Comparison of ENCODE assay signal across 15 cellular contexts in the genomic region with DNA sequence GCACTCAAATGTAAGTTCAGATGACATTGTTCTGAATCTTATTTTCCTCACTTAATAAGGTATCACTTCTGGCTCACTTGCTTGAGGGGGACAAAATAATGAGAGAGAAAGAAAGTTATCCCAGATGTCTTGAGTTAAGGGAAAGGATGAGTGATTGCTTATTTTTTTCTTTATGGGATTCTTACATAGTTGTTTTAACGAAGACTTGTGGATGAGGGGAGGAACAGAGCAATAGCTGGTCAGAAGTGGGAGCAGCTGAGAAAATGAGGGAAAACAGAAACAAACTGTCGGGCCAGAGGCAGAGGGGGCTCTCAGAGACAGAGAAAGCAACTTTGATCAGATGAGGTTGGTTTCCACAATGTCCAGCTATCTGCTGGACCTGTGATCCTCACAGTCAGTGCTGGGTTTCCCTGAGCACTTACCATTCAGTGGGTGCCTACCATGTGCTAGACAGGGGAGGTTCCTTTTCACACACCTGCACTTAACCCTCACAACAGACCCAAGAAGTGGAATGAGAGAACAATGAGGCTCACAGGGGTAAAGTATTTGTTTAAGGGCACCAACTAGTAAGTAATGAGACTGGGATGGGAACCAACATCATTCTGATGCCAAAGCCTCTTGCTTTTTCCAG.
A peak's percentile ranks its signal among the peaks of the same experiment; 100 is the strongest.
DNase-seq lines count a peak whose midpoint lies in the region; ATAC-seq and TF ChIP-seq lines count a peak whose summit lies in the region.
"Had no signal": no experiment of that assay in that cellular context is flagged by ENCODE, and none has a peak within 500 bp of the region (broad histone marks: within the 10 kb centered on the region; RNA-seq: fewer than 3 reads in every experiment).

No MANE protein-coding gene starts in this region.

- H3K36me3 Mint-ChIP-seq in neural crest cell (ENCODE audit: low read depth) = peaks cover 5% of the 10 kb centered on the region
- H3K36me3 Mint-ChIP-seq in stimulated activated memory B cell treated with anti-CD40 and anti-IgM and Interleukin-4, amounts not matched to agents 10 μg/mL and 1 μg/mL and 100 μg/mL, for 72 hours = no peaks in the 10 kb centered on the region
- H3K36me3 Mint-ChIP-seq: naive B cell had no signal

- H3K9me3 ChIP-seq in duodenal mucosa (ENCODE audit: control insufficient read depth in 1 of 2, low read length in 2 of 2) (no peaks in the 10 kb centered on the region), esophagus squamous epithelium (no peaks in the 10 kb centered on the region)

- H3K9me3 Mint-ChIP-seq in neural crest cell = peaks cover 5% of the 10 kb centered on the region
- no peaks in the 10 kb centered on the region for H3K9me3 Mint-ChIP-seq in stimulated activated memory B cell treated with anti-CD40 and anti-IgM and Interleukin-4, amounts not matched to agents 10 μg/mL and 1 μg/mL and 100 μg/mL, for 72 hours
- H3K9me3 Mint-ChIP-seq: activated T-cell treated with anti-CD3 and anti-CD28 coated beads, Interleukin-2, amount 50 U/mL, for 4 hours had no signal

- 57 to 66% methylated on average over 2 of the region's 2 CpGs for WGBS in esophagus squamous epithelium, 2 donors

- peaks cover 18% of the 10 kb centered on the region for H3K4me1 Mint-ChIP-seq in neural crest cell
- no peaks in the 10 kb centered on the region for H3K4me1 Mint-ChIP-seq in stimulated activated memory B cell treated with anti-CD40 and anti-IgM and Interleukin-4, amounts not matched to agents 10 μg/mL and 1 μg/mL and 100 μg/mL, for 72 hours
- H3K4me1 Mint-ChIP-seq: naive B cell had no signal

- peak overlapping the region; percentile 15 for H2AFZ ChIP-seq in ACC112 (ENCODE audit: low read length, unreplicated experiment)

- no peak for DNase-seq in HL-60 (ENCODE audit: low read depth in 1 of 2, low spot score in 1 of 2)
- DNase-seq in neural crest cell (ENCODE audit: low read depth, low spot score) = no peak
- DNase-seq in stimulated activated CD4-positive, alpha-beta T cell treated with anti-CD3 and anti-CD28 coated beads, Interleukin-4, amount 100 ng/mL, for 4 hours = no peak
- DNase-seq in esophagus squamous epithelium (lab: John Stamatoyannopoulos, UW) = no peak
- DNase-seq: activated T-cell treated with anti-CD3 and anti-CD28 coated beads, Interleukin-2, amount 50 U/mL, for 4 hours; C1 segment of cervical spinal cord; erythroblast; naive B cell; NCI-H524 treated with DMSO at 0.1 percent for 48 hours; stimulated activated CD4-positive, alpha-beta T cell treated with anti-CD3 and anti-CD28 coated beads, Interleukin-12 subunit alpha, Interleukin-12 subunit beta, amount 100 ng/mL, for 4 hours; stimulated activated CD8-positive, alpha-beta memory T cell treated with anti-CD3 and anti-CD28 coated beads, Interleukin-4, amount 100 ng/mL, for 48 hours had no signal

- H3K36me3 ChIP-seq in ACC112 (ENCODE audit: insufficient read depth, low read length) = 0 out of 2 replicates have a peak, but pooled peaks cover 4% of the 10 kb centered on the region
- H3K36me3 ChIP-seq in duodenal mucosa (ENCODE audit: control insufficient read depth in 1 of 2, insufficient read depth in 2 of 2, low read length in 2 of 2) = no peaks in the 10 kb centered on the region
- H3K36me3 ChIP-seq in esophagus squamous epithelium = no peaks in the 10 kb centered on the region

- H3K4me1 ChIP-seq in ACC112 (ENCODE audit: control insufficient read depth, insufficient read depth, low read length, unreplicated experiment) (peaks cover 32% of the 10 kb centered on the region), duodenal mucosa (ENCODE audit: control insufficient read depth in 1 of 2, insufficient read depth in 2 of 2, low read length in 2 of 2) (peaks cover 0 to 4% of the 10 kb centered on the region in 2 donors), esophagus squamous epithelium (peaks cover 0 to 6% (median 4%) of the 10 kb centered on the region in 3 donors)

- TF ChIP-seq POLR2A in esophagus squamous epithelium (IDR thresholded peaks at IDR 0.05) = no peak

- H3K9ac ChIP-seq in duodenal mucosa (ENCODE audit: low read depth in 1 of 2, low read length in 2 of 2) = no peak overlapping the region

- peak overlapping the region; percentile 30 for H3K27ac Mint-ChIP-seq in neural crest cell (ENCODE audit: unreplicated experiment)
- no peak overlapping the region for H3K27ac Mint-ChIP-seq in stimulated activated memory B cell treated with anti-CD40 and anti-IgM and Interleukin-4, amounts not matched to agents 10 μg/mL and 1 μg/mL and 100 μg/mL, for 72 hours

- peaks cover 47% of the 10 kb centered on the region for H3K79me2 ChIP-seq in ACC112 (ENCODE audit: control insufficient read depth, insufficient read depth, low read length, unreplicated experiment)

- H3K27ac ChIP-seq in ACC112 (ENCODE audit: low read depth, low read length) (peak overlapping the region; percentile 34), HL-60 (replicated peaks) (peak overlapping the region; percentile 63), duodenal mucosa (ENCODE audit: low read depth, low read length) (peak overlapping the region; percentile 13), esophagus squamous epithelium (peak overlapping the region in 2 of 4 donors; percentile 49 to 66)

- H3K27me3 ChIP-seq in ACC112 (ENCODE audit: insufficient read depth, low read length) (no peaks in the 10 kb centered on the region), HL-60 (ENCODE audit: insufficient read depth, poor library complexity, severe bottlenecking) (no peaks in the 10 kb centered on the region), duodenal mucosa (ENCODE audit: control insufficient read depth in 1 of 2, insufficient read depth in 2 of 2, low read length in 2 of 2) (no peaks in the 10 kb centered on the region), esophagus squamous epithelium (no peaks in the 10 kb centered on the region)

- intact Hi-C loops in esophagus squamous epithelium (cut with DNase I) = no loop called here

- no peaks in the 10 kb centered on the region for H3K27me3 Mint-ChIP-seq in neural crest cell (ENCODE audit: low read depth)
- H3K27me3 Mint-ChIP-seq in stimulated activated memory B cell treated with anti-CD40 and anti-IgM and Interleukin-4, amounts not matched to agents 10 μg/mL and 1 μg/mL and 100 μg/mL, for 72 hours = no peaks in the 10 kb centered on the region
- H3K27me3 Mint-ChIP-seq: naive B cell had no signal

- H3K4me3 ChIP-seq in ACC112 (ENCODE audit: low read depth, low read length) (peak overlapping the region; percentile 4), HL-60 (replicated peaks; ENCODE audit: insufficient read depth, low read length) (no peak overlapping the region), duodenal mucosa (ENCODE audit: low read depth in 1 of 2, low read length in 2 of 2) (no peak overlapping the region), esophagus squamous epithelium (no peak overlapping the region)

- H3K4me3 Mint-ChIP-seq in neural crest cell = no peak overlapping the region
- no peak overlapping the region for H3K4me3 Mint-ChIP-seq in stimulated activated memory B cell treated with anti-CD40 and anti-IgM and Interleukin-4, amounts not matched to agents 10 μg/mL and 1 μg/mL and 100 μg/mL, for 72 hours
- H3K4me3 Mint-ChIP-seq: activated T-cell treated with anti-CD3 and anti-CD28 coated beads, Interleukin-2, amount 50 U/mL, for 4 hours had no signal

- no peak for ATAC-seq in stimulated activated memory B cell treated with anti-CD40 and anti-IgM and Interleukin-4, amounts not matched to agents 10 μg/mL and 1 μg/mL and 100 μg/mL, for 72 hours
- ATAC-seq in GM18858 (IDR thresholded peaks at IDR 0.05; ENCODE audit: unreplicated experiment) = no peak
- ATAC-seq: activated T-cell treated with anti-CD3 and anti-CD28 coated beads, Interleukin-2, amount 50 U/mL, for 4 hours had no signal

- no peak for TF ChIP-seq CTCF in HL-60 (IDR thresholded peaks at IDR 0.05; ENCODE audit: insufficient read depth, low read length)
- no peak for TF ChIP-seq CTCF in neural crest cell (conservative IDR thresholded peaks at IDR 0.05)
- no peak for TF ChIP-seq CTCF in esophagus squamous epithelium (IDR thresholded peaks at IDR 0.05)
